In the genomic region with DNA sequence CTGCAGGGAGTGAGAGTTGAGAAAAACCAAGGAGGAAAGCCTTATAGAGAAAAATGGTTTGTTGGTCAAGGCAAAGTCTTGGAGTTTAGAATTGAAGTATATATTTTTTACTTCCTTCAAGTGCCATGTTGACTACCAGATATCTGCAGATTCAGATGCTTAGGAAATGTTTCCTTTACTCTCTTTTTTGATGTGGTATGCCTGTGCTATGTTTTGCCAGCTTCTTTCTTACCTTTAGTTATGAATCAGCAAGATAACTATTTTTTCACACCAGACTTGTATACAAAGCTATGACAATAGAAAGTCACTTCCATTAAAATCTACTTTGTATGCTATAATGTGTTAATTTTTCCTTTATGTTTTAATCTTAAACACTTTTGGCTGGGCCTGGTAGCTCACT, we compare ENCODE assay signal across 1 cellular context.
TF ChIP-seq lines count a peak whose summit lies in the region.

No MANE protein-coding gene starts in this region.

TF ChIP-seq in GM23338, 12 proteins besides CTCF, POLR2A, EP300 and RAD21:
- TF ChIP-seq ZNF331 (CRISPR knock-in tag; IDR thresholded peaks at IDR 0.05; ENCODE audit: low read depth), result no peak
- TF ChIP-seq CREB1 (CRISPR knock-in tag; IDR thresholded peaks at IDR 0.05; ENCODE audit: low read depth), result no peak
- no peak for TF ChIP-seq ZNF114 (CRISPR knock-in tag; IDR thresholded peaks at IDR 0.05)
- no peak for TF ChIP-seq EZH2 (IDR thresholded peaks at IDR 0.05; ENCODE audit: low read depth, unreplicated experiment)
- no peak for TF ChIP-seq JUNB (IDR thresholded peaks at IDR 0.05; ENCODE audit: unreplicated experiment)
- TF ChIP-seq EZH2phosphoT487 (IDR thresholded peaks at IDR 0.05; ENCODE audit: unreplicated experiment), result no peak
- no peak for TF ChIP-seq STAT1 (IDR thresholded peaks at IDR 0.05; ENCODE audit: unreplicated experiment)
- TF ChIP-seq, protein P1, sequence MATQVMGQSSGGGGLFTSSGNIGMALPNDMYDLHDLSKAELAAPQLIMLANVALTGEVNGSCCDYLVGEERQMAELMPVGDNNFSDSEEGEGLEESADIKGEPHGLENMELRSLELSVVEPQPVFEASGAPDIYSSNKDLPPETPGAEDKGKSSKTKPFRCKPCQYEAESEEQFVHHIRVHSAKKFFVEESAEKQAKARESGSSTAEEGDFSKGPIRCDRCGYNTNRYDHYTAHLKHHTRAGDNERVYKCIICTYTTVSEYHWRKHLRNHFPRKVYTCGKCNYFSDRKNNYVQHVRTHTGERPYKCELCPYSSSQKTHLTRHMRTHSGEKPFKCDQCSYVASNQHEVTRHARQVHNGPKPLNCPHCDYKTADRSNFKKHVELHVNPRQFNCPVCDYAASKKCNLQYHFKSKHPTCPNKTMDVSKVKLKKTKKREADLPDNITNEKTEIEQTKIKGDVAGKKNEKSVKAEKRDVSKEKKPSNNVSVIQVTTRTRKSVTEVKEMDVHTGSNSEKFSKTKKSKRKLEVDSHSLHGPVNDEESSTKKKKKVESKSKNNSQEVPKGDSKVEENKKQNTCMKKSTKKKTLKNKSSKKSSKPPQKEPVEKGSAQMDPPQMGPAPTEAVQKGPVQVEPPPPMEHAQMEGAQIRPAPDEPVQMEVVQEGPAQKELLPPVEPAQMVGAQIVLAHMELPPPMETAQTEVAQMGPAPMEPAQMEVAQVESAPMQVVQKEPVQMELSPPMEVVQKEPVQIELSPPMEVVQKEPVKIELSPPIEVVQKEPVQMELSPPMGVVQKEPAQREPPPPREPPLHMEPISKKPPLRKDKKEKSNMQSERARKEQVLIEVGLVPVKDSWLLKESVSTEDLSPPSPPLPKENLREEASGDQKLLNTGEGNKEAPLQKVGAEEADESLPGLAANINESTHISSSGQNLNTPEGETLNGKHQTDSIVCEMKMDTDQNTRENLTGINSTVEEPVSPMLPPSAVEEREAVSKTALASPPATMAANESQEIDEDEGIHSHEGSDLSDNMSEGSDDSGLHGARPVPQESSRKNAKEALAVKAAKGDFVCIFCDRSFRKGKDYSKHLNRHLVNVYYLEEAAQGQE (IDR thresholded peaks at IDR 0.05; ENCODE audit: unreplicated experiment), result no peak
- TF ChIP-seq, protein P2, sequence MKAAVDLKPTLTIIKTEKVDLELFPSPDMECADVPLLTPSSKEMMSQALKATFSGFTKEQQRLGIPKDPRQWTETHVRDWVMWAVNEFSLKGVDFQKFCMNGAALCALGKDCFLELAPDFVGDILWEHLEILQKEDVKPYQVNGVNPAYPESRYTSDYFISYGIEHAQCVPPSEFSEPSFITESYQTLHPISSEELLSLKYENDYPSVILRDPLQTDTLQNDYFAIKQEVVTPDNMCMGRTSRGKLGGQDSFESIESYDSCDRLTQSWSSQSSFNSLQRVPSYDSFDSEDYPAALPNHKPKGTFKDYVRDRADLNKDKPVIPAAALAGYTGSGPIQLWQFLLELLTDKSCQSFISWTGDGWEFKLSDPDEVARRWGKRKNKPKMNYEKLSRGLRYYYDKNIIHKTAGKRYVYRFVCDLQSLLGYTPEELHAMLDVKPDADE (IDR thresholded peaks at IDR 0.05), result no peak
TF ChIP-seq in GM23338: peak in this region for 0.
